Comparison of ENCODE assay signal across 9 cellular contexts in genomic region chr18:7021994-7022840, GRCh38.
DNase-seq lines count a peak whose midpoint lies in the region; ATAC-seq, FAIRE-seq and TF ChIP-seq lines count a peak whose summit lies in the region.
"Had no signal": no experiment of that assay in that cellular context is flagged by ENCODE, and none has a peak within 500 bp of the region (broad histone marks: within the 10 kb centered on the region; RNA-seq: fewer than 3 reads in every experiment).

No MANE protein-coding gene starts in this region.

- intact Hi-C loops in pancreas (cut with DNase I): loop anchor here in 1 of 3 donors (5.0 kb wide), 1 partner anchor 105 kb away; no protein-coding TSS in a partner anchor

- 27 to 32% methylated on average over 16 of the region's 16 CpGs for WGBS in pancreas, 2 donors

- H3K36me3 ChIP-seq in HAP-1 (replicated peaks) (no peaks in the 10 kb centered on the region), pancreas (no peaks in the 10 kb centered on the region)

- no peaks in the 10 kb centered on the region for H3K27me3 ChIP-seq in HAP-1 (ENCODE audit: low read depth)
- no peaks in the 10 kb centered on the region for H3K27me3 ChIP-seq in pancreas

- H3K9me3 Mint-ChIP-seq in chondrocyte (ENCODE audit: low read depth): no peaks in the 10 kb centered on the region

- no peak overlapping the region for H3K4me3 Mint-ChIP-seq in chondrocyte (ENCODE audit: unreplicated experiment)
- H3K4me3 Mint-ChIP-seq: activated naive CD8-positive, alpha-beta T cell had no signal

- peak overlapping the region; percentile 59 for H3K27ac Mint-ChIP-seq in chondrocyte (ENCODE audit: unreplicated experiment)
- H3K27ac Mint-ChIP-seq: activated naive CD8-positive, alpha-beta T cell had no signal

- peak overlapping the region in 1 of 4 donors; percentile 41 for H3K27ac ChIP-seq in pancreas

- DNase-seq in 8988T: peak; percentile 68
- peak; percentile 2 to 8 for DNase-seq in HAP-1 (ENCODE audit: low spot score in 2 of 2)
- DNase-seq in NCI-H524 (lab: John Stamatoyannopoulos, UW): peak; percentile 65 to 89
- DNase-seq in chondrocyte (ENCODE audit: low spot score): no peak
- peak in 4 of 6 donors; percentile 68 to 84 (median 77) for DNase-seq in pancreas
- no peak for DNase-seq in GM13977 (ENCODE audit: low spot score)

- H3K27me3 Mint-ChIP-seq in chondrocyte (ENCODE audit: low read depth): no peaks in the 10 kb centered on the region
- H3K27me3 Mint-ChIP-seq: activated naive CD8-positive, alpha-beta T cell had no signal

- ATAC-seq in pancreas: peak; percentile 89 to 99 (median 98)
- ATAC-seq in GM18873 (IDR thresholded peaks at IDR 0.05; ENCODE audit: low FRiP score, unreplicated experiment): no peak
- no peak for ATAC-seq in GM18498 (IDR thresholded peaks at IDR 0.05; ENCODE audit: unreplicated experiment)

- H3K4me1 Mint-ChIP-seq in chondrocyte (ENCODE audit: low read depth): peaks cover 6% of the 10 kb centered on the region

- in situ Hi-C loops in HAP-1 (cut with MboI; ENCODE audit: low sequenced_read_pairs): no loop called here
- in situ Hi-C loops in GM13977 (cut with MboI; ENCODE audit: low pct_unique_long_range_greater_than_20kb, low sequenced_read_pairs, unreplicated experiment): no loop called here

- no peaks in the 10 kb centered on the region for H3K4me1 ChIP-seq in HAP-1
- H3K4me1 ChIP-seq in pancreas: peaks cover 0 to 3% (median 0%) of the 10 kb centered on the region in 3 donors

- H3K4me3 ChIP-seq in HAP-1 (no peak overlapping the region), pancreas (peak overlapping the region in 1 of 4 donors; percentile 27)

- H3K36me3 Mint-ChIP-seq in chondrocyte (ENCODE audit: low read depth): no peaks in the 10 kb centered on the region
- H3K36me3 Mint-ChIP-seq: activated naive CD8-positive, alpha-beta T cell had no signal

- H3K9me3 ChIP-seq in HAP-1: no peaks in the 10 kb centered on the region
- no peaks in the 10 kb centered on the region for H3K9me3 ChIP-seq in pancreas

- FAIRE-seq in pancreas (lab: Jason Lieb, UNC): no peak

- peak; percentile 80 for TF ChIP-seq CTCF in chondrocyte (IDR thresholded peaks at IDR 0.05)
- TF ChIP-seq CTCF in pancreas (IDR thresholded peaks at IDR 0.05): peak in 3 of 4 donors; percentile 38 to 70 (median 45)
- TF ChIP-seq CTCF in GM13977 (IDR thresholded peaks at IDR 0.05; ENCODE audit: extremely low read depth, insufficient read depth, missing control alignments): no peak

Comparison
In these comparisons a context has a peak if more than half of its experiments do, and no peak if none do; other contexts are left out.
1. DNase-seq: peak in 8988T (single experiment), HAP-1 (2 of 2), NCI-H524 (2 of 2) and pancreas (4 of 6); none in chondrocyte (single experiment) and GM13977 (single experiment).
2. ATAC-seq: peak in pancreas (4 of 4); none in GM18873 (single experiment) and GM18498 (single experiment).